Comparison of ENCODE assay signal across 12 cellular contexts in the genomic region with DNA sequence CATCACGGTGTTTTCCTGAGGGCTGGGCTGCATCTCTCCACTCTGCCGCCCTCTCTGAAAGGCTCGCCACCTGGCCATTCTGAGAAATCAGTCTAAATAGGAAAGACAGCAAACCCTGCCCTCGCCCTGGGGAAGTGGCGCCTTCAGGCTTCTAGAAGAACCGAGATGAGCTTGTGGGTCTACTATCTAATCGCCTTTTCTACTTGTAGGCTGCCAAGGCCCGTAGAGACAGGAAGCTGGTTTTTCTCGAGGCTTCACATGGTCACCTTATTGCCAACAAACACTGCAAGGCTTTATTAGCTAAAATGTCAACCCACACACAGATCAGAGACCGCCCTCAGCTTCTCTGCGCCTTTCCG. TPM values are rescaled to one million over a fixed set of nuclear protein-coding genes. Genes with fewer than 3 reads are reported as not detected.
DNase-seq lines count a peak whose midpoint lies in the region; ATAC-seq and TF ChIP-seq lines count a peak whose summit lies in the region.
"Had no signal": no experiment of that assay in that cellular context is flagged by ENCODE, and none has a peak within 500 bp of the region (broad histone marks: within the 10 kb centered on the region; RNA-seq: fewer than 3 reads in every experiment).

No MANE protein-coding gene starts in this region.

- no peaks in the 10 kb centered on the region for H3K9me2 ChIP-seq in PC-9 (ENCODE audit: insufficient read depth)

- TF ChIP-seq EP300 in transverse colon (IDR thresholded peaks at IDR 0.05; ENCODE audit: low read depth), result no peak

- no peaks in the 10 kb centered on the region; the same call in 1 of the 2 replicates for H3F3A ChIP-seq in PC-9 (ENCODE audit: insufficient read depth, low read depth)

- H3K4me3 ChIP-seq in transverse colon (no peak overlapping the region), PC-9 (no peak overlapping the region), dorsolateral prefrontal cortex (no peak overlapping the region)

- ATAC-seq in HG02588 (IDR thresholded peaks at IDR 0.05; ENCODE audit: unreplicated experiment), result peak; percentile 62

- peak overlapping the region; percentile 69 for H3K27ac Mint-ChIP-seq in activated naive CD4-positive, alpha-beta T cell treated with anti-CD3 and anti-CD28 coated beads, Interleukin-2, amount 10 ng/mL, durations not matched to agents 7 days and 5 days

- no peak overlapping the region for H3K4me3 Mint-ChIP-seq in activated naive CD4-positive, alpha-beta T cell treated with anti-CD3 and anti-CD28 coated beads, Interleukin-2, amount 10 ng/mL, durations not matched to agents 7 days and 5 days

- H2AFZ ChIP-seq in PC-9, result no peak overlapping the region

- H3K36me3 ChIP-seq in transverse colon, result peaks cover 0 to 26% (median 3%) of the 10 kb centered on the region in 4 donors
- no peaks in the 10 kb centered on the region for H3K36me3 ChIP-seq in PC-9 (ENCODE audit: low read depth)

- 81% methylated on average over 12 of the region's 12 CpGs; no CpG with 5 or more reads in 1 of the 2 donors for WGBS in transverse colon (ENCODE audit: low coverage in 1 of 2), 2 donors

- no peaks in the 10 kb centered on the region for H3K9me3 Mint-ChIP-seq in activated naive CD4-positive, alpha-beta T cell treated with anti-CD3 and anti-CD28 coated beads, Interleukin-2, amount 10 ng/mL, durations not matched to agents 7 days and 5 days

- TF ChIP-seq POLR2A in transverse colon (IDR thresholded peaks at IDR 0.05), result no peak

- TF ChIP-seq CTCF in transverse colon (IDR thresholded peaks at IDR 0.05), result no peak
- TF ChIP-seq CTCF in PC-9 (conservative IDR thresholded peaks at IDR 0.05), result no peak
- TF ChIP-seq CTCF in dorsolateral prefrontal cortex (IDR thresholded peaks at IDR 0.05 in 54 of 56, conservative IDR thresholded peaks at IDR 0.05 in 2 of 56; ENCODE audit: low read depth in 1 of 56, partially characterized antibody in 56 of 56), result no peak

- in situ Hi-C loops in transverse colon (cut with MboI; ENCODE audit: low pct_ligation_motif_present in 1 of 4, low pct_unique_long_range_greater_than_20kb in 1 of 4, low sequenced_read_pairs in 3 of 4), result no loop called here

- no peaks in the 10 kb centered on the region for H3K27me3 Mint-ChIP-seq in activated naive CD4-positive, alpha-beta T cell treated with anti-CD3 and anti-CD28 coated beads, Interleukin-2, amount 10 ng/mL, durations not matched to agents 7 days and 5 days

- peaks cover 36% of the 10 kb centered on the region for H3K36me3 Mint-ChIP-seq in activated naive CD4-positive, alpha-beta T cell treated with anti-CD3 and anti-CD28 coated beads, Interleukin-2, amount 10 ng/mL, durations not matched to agents 7 days and 5 days

- H3K4me2 ChIP-seq in PC-9, result no peak overlapping the region

- intact Hi-C loops in transverse colon (cut with DNase I; ENCODE audit: low total_unique reads) (no loop called here), PC-9 (cut with micrococcal nuclease; ENCODE audit: unreplicated experiment) (no loop called here), dorsolateral prefrontal cortex (cut with DNase I) (no loop called here)

- no TSS peak for BruUV-seq in PC-9 (replicated peaks; lab: Mats Ljungman, UMichigan)

- no peaks in the 10 kb centered on the region for H4K20me1 ChIP-seq in PC-9 (ENCODE audit: insufficient read depth)

- no peaks in the 10 kb centered on the region for H3K79me2 ChIP-seq in PC-9 (ENCODE audit: low read depth)

- peaks cover 18% of the 10 kb centered on the region for H3K4me1 Mint-ChIP-seq in activated naive CD4-positive, alpha-beta T cell treated with anti-CD3 and anti-CD28 coated beads, Interleukin-2, amount 10 ng/mL, durations not matched to agents 7 days and 5 days

- H3K9me3 ChIP-seq in transverse colon (no peaks in the 10 kb centered on the region), PC-9 (ENCODE audit: insufficient read depth, low read depth) (no peaks in the 10 kb centered on the region)

- H3K27ac ChIP-seq in transverse colon (no peak overlapping the region), PC-9 (no peak overlapping the region), dorsolateral prefrontal cortex (peak overlapping the region in 14 of 59 donors; percentile 4 to 73 (median 20))
- H3K27ac ChIP-seq: WERI-Rb-1 had no signal

- H3K27me3 ChIP-seq in transverse colon, result no peaks in the 10 kb centered on the region
- no peaks in the 10 kb centered on the region for H3K27me3 ChIP-seq in PC-9 (ENCODE audit: insufficient read depth, low read depth)
- no peaks in the 10 kb centered on the region for H3K27me3 ChIP-seq in dorsolateral prefrontal cortex

- H3K4me1 ChIP-seq in transverse colon (no peaks in the 10 kb centered on the region), PC-9 (replicated peaks; ENCODE audit: insufficient read depth) (no peaks in the 10 kb centered on the region)

- POLR2A ChIA-PET in PC-9 (lab: Charles Lee; ENCODE audit: unreplicated experiment), result no interaction called here

- CTCF ChIA-PET in activated naive CD4-positive, alpha-beta T cell treated with anti-CD3 and anti-CD28 coated beads, Interleukin-2, amount 10 ng/mL, durations not matched to agents 7 days and 5 days (lab: Charles Lee), result interaction anchor here (0.8 to 2.0 kb wide), 3 partner anchors 24 to 170 kb away, joined by 3 to 6 read pairs (median 5); no protein-coding TSS in a partner anchor
- CTCF ChIA-PET in PC-9 (lab: Charles Lee), result no interaction called here

- no peak for DNase-seq in activated naive CD4-positive, alpha-beta T cell treated with anti-CD3 and anti-CD28 coated beads, Interleukin-2, amount 10 ng/mL, durations not matched to agents 7 days and 5 days
- DNase-seq in activated naive CD4-positive, alpha-beta T cell treated with Interleukin-2 at 50 U/mL for 16 hours, result no peak
- DNase-seq in MV-4-11 (lab: John Stamatoyannopoulos, UW), result peak; percentile 47
- DNase-seq in transverse colon, result peak; percentile 27
- no peak for DNase-seq in PC-9
- DNase-seq in OCI-M2 (lab: John Stamatoyannopoulos, UW; ENCODE audit: unreplicated experiment), result no peak
- no peak for DNase-seq in dorsolateral prefrontal cortex
- DNase-seq: NCI-H2081; stimulated activated CD4-positive, alpha-beta T cell treated with anti-CD3 and anti-CD28 coated beads, Interleukin-4, amount 100 ng/mL, for 4 hours; WERI-Rb-1 had no signal

RNA-seq across cellular contexts. Expression of a gene that starts 21.4 kb away (rescaled TPM):
- total RNA-seq in transverse colon, result 10 to 100 TPM in 1 of 4 donors, 1 to 10 TPM in 1, not detected in 2; 2.3 to 12.7 TPM
- total RNA-seq in PC-9 (2021), result 1.8 and 3.5 TPM in 2 replicates
- total RNA-seq in dorsolateral prefrontal cortex, result 10 to 100 TPM in 67 of 120 experiments, 1 to 10 TPM in 53; 1.2 to 28.5 (median 10.6) TPM
- total RNA-seq: H4 had no signal

RNA-seq across cellular contexts. Expression of a gene that starts 23.0 kb away (rescaled TPM):
- total RNA-seq in transverse colon, result 10 to 100 TPM in 2 of 4 donors, 1 to 10 TPM in 2; 6.7 to 17.3 (median 9.3) TPM
- total RNA-seq in PC-9 (2021), result 65.5 and 75.7 TPM in 2 replicates
- 10 to 100 TPM; 10.9 to 31.7 (median 19.3) TPM for total RNA-seq in dorsolateral prefrontal cortex

RNA-seq across cellular contexts. Expression of a gene that starts 57.1 kb away (rescaled TPM):
- total RNA-seq in transverse colon (100 to 1,000 TPM; 175 to 250 (median 213) TPM), PC-9 (2021) (315 and 459 TPM in 2 replicates), dorsolateral prefrontal cortex (100 to 1,000 TPM; 190 to 323 (median 261) TPM)

RNA-seq across cellular contexts. Expression of a gene that starts 58.0 kb away (rescaled TPM):
- total RNA-seq in transverse colon, result 100 to 1,000 TPM in 3 of 4 donors, 10 to 100 TPM in 1; 84.5 to 157 (median 111) TPM
- 37.9 and 48.0 TPM in 2 replicates for total RNA-seq in PC-9 (2021)
- 100 to 1,000 TPM; 111 to 263 (median 148) TPM for total RNA-seq in dorsolateral prefrontal cortex

Comparison
In these comparisons a context has a peak if more than half of its experiments do, and no peak if none do; other contexts are left out.
1. DNase-seq: peak in MV-4-11 (single experiment) and transverse colon (single experiment); none in activated naive CD4-positive, alpha-beta T cell treated with anti-CD3 and anti-CD28 coated beads, Interleukin-2, amount 10 ng/mL, durations not matched to agents 7 days and 5 days (single experiment), activated naive CD4-positive, alpha-beta T cell treated with Interleukin-2 at 50 U/mL for 16 hours (single experiment), PC-9 (0 of 2), OCI-M2 (single experiment) and dorsolateral prefrontal cortex (0 of 10).